In the genomic region with DNA sequence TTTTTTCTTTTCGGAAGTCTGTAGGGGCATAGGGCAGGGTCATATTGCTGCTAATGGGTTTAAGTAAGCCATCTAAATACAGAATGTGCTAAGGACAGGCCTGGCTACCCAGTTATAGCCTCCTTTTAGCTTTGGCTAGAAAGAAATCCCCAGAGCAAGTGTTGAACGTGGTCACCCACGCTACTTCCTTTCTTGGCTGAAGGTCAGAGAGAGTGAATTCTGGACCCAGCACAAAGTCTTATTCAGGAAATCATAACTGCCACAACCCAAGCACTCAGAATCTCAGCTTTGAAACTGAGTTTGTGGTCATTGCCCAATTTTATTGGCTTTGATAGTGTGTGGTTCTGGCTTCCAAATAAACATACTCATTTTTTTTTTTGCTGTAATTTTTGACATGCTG, we compare ENCODE assay signal across 13 cellular contexts.
A peak's percentile ranks its signal among the peaks of the same experiment; 100 is the strongest.
DNase-seq lines count a peak whose midpoint lies in the region; ATAC-seq, FAIRE-seq and TF ChIP-seq lines count a peak whose summit lies in the region.
"Had no signal": no experiment of that assay in that cellular context is flagged by ENCODE, and none has a peak within 500 bp of the region (broad histone marks: within the 10 kb centered on the region; RNA-seq: fewer than 3 reads in every experiment).

No MANE protein-coding gene starts in this region.

- ATAC-seq in GM12878 (peak; percentile 38; the same call in 2 of the 3 replicates), GM18870 (IDR thresholded peaks at IDR 0.05; ENCODE audit: unreplicated experiment) (no peak)
- ATAC-seq: stimulated activated memory B cell treated with anti-CD40 and anti-IgM and Interleukin-4, amounts not matched to agents 10 μg/mL and 1 μg/mL and 100 μg/mL, for 72 hours had no signal

- H3K4me1 ChIP-seq in GM12878 (ENCODE audit: control insufficient read depth, insufficient read depth, low read length) (peaks cover 5% of the 10 kb centered on the region; the same call in 1 of the 2 replicates), thyroid gland (peaks cover 12 to 21% of the 10 kb centered on the region in 2 donors)

- no peak overlapping the region for H2AFZ ChIP-seq in GM12878 (ENCODE audit: control insufficient read depth, low read depth, low read length)

- SMC1A ChIA-PET in GM12878 (lab: Charles Lee; ENCODE audit: uncharacterized antibody, unreplicated experiment): interaction anchor here (0.7 to 1.7 kb wide), 4 partner anchors 13 to 132 kb away, joined by 3 to 4 read pairs (median 4); no protein-coding TSS in a partner anchor

- H3K9me3 ChIP-seq in GM12878 (replicated peaks; ENCODE audit: control insufficient read depth, insufficient read depth, low read length) (no peaks in the 10 kb centered on the region; the same call in 2 of the 3 replicates), thyroid gland (no peaks in the 10 kb centered on the region)
- H3K9me3 ChIP-seq: neutrophil had no signal

- no peak overlapping the region for H3K9ac ChIP-seq in GM12878 (ENCODE audit: control insufficient read depth, insufficient read depth, low read length)

- H3K36me3 Mint-ChIP-seq in immature natural killer cell: no peaks in the 10 kb centered on the region
- H3K36me3 Mint-ChIP-seq: stimulated activated memory B cell treated with anti-CD40 and anti-IgM and Interleukin-4, amounts not matched to agents 10 μg/mL and 1 μg/mL and 100 μg/mL, for 72 hours had no signal

- RAD21 ChIA-PET in GM12878 (lab: Charles Lee; ENCODE audit: unreplicated experiment): no interaction called here

- TF ChIP-seq POLR2A in GM12878 (IDR thresholded peaks at IDR 0.05; ENCODE audit: low read depth, low read length) (no peak), thyroid gland (IDR thresholded peaks at IDR 0.05) (no peak)

- no peaks in the 10 kb centered on the region for H3K9me3 Mint-ChIP-seq in immature natural killer cell

- H3K4me2 ChIP-seq in GM12878 (ENCODE audit: control insufficient read depth, insufficient read depth): no peak overlapping the region

- CTCF ChIA-PET in GM12878 (lab: Yijun Ruan, JAX): interaction anchor here (1.6 kb wide), 1 partner anchor 707 kb away, joined by 6 read pairs; no protein-coding TSS in a partner anchor

- H3K27me3 ChIP-seq in HL-60 (ENCODE audit: insufficient read depth, poor library complexity, severe bottlenecking) (no peaks in the 10 kb centered on the region), GM12878 (replicated peaks in 1 of 2; ENCODE audit: control insufficient read depth in 2 of 2, insufficient read depth in 2 of 2, low read length in 1 of 2) (no peaks in the 10 kb centered on the region), thyroid gland (no peaks in the 10 kb centered on the region)
- H3K27me3 ChIP-seq: neutrophil had no signal

- 30% methylated on average over 3 of the region's 3 CpGs for WGBS in GM12878 (ENCODE audit: insufficient coverage, insufficient replicate concordance, low lambda C conversion rate, missing lambda C conversion rate)
- WGBS in thyroid gland, 2 donors: 23 to 25% methylated on average over 3 of the region's 3 CpGs

- H3K4me1 Mint-ChIP-seq in immature natural killer cell: peaks cover 13 to 40% of the 10 kb centered on the region in 2 donors

- H3K27ac ChIP-seq in HL-60 (replicated peaks): no peak overlapping the region
- H3K27ac ChIP-seq in GM12878 (ENCODE audit: control insufficient read depth, insufficient read depth): no peak overlapping the region
- peak overlapping the region in 1 of 3 donors; percentile 25 for H3K27ac ChIP-seq in thyroid gland
- H3K27ac ChIP-seq: neutrophil had no signal

- TF ChIP-seq CTCF in HL-60 (IDR thresholded peaks at IDR 0.05; ENCODE audit: insufficient read depth, low read length) (no peak), GM12878 (IDR thresholded peaks at IDR 0.05 in 2 of 3, conservative IDR thresholded peaks at IDR 0.05 in 1 of 3; ENCODE audit: control insufficient read depth in 2 of 3, extremely low read depth in 1 of 3, insufficient read depth in 1 of 3, low read depth in 3 of 3, low read length in 3 of 3) (no peak), thyroid gland (IDR thresholded peaks at IDR 0.05) (no peak)

- in situ Hi-C loops in GM12878 (cut with MboI): loop anchor here (10.0 kb wide), 1 partner anchor 706 kb away; no protein-coding TSS in a partner anchor

- no peak for TF ChIP-seq RAD21 in GM12878 (IDR thresholded peaks at IDR 0.05; ENCODE audit: insufficient read depth, low read depth, low read length)

- no peaks in the 10 kb centered on the region for H3K27me3 Mint-ChIP-seq in immature natural killer cell (ENCODE audit: low read depth in 3 of 3)
- H3K27me3 Mint-ChIP-seq: stimulated activated memory B cell treated with anti-CD40 and anti-IgM and Interleukin-4, amounts not matched to agents 10 μg/mL and 1 μg/mL and 100 μg/mL, for 72 hours had no signal

- H3K4me3 ChIP-seq in HL-60 (replicated peaks; ENCODE audit: insufficient read depth, low read length) (no peak overlapping the region), GM12878 (no peak overlapping the region), thyroid gland (replicated peaks in 1 of 3) (no peak overlapping the region)

- intact Hi-C loops in GM12878 (cut with micrococcal nuclease; ENCODE audit: unreplicated experiment): loop anchor here (5.0 kb wide), 2 partner anchors 148 to 543 kb away; partner anchors contain the start of gene ATP2B1
- intact Hi-C loops in thyroid gland (cut with DNase I): no loop called here

- H3K36me3 ChIP-seq in GM12878 (ENCODE audit: control insufficient read depth in 2 of 2, insufficient read depth in 2 of 2, low read length in 1 of 2) (no peaks in the 10 kb centered on the region), thyroid gland (no peaks in the 10 kb centered on the region)
- H3K36me3 ChIP-seq: neutrophil had no signal

- no peaks in the 10 kb centered on the region for H3K79me2 ChIP-seq in GM12878 (ENCODE audit: control insufficient read depth, insufficient read depth, low read length)

- DNase-seq in HL-60 (ENCODE audit: low read depth in 1 of 2, low spot score in 1 of 2) (peak; percentile 6 to 8), GM12878 (ENCODE audit: low read depth, low spot score) (no peak), immature natural killer cell (peak; percentile 26 to 32 (median 28)), thyroid gland (peak; percentile 7 to 12), iPS-NIHi11 (ENCODE audit: low spot score) (no peak), T-helper 9 cell (no peak)
- DNase-seq: activated gamma-delta T cell, cerebellar nuclear complex, NCI-H1436 treated with DMSO at 0.1 percent for 48 hours, T-helper 1 cell had no signal

- no peak for TF ChIP-seq EP300 in GM12878 (IDR thresholded peaks at IDR 0.05; ENCODE audit: borderline replicate concordance in 1 of 2, control insufficient read depth in 1 of 2, low read depth in 2 of 2, low read length in 2 of 2)

- POLR2A ChIA-PET in GM12878 (lab: Charles Lee): no interaction called here

- no TSS peak for BruUV-seq in GM12878 (replicated peaks; lab: Mats Ljungman, UMichigan)

- H3K27ac Mint-ChIP-seq in immature natural killer cell: no peak overlapping the region
- H3K27ac Mint-ChIP-seq: stimulated activated memory B cell treated with anti-CD40 and anti-IgM and Interleukin-4, amounts not matched to agents 10 μg/mL and 1 μg/mL and 100 μg/mL, for 72 hours had no signal

- no peak overlapping the region for H3K4me3 Mint-ChIP-seq in immature natural killer cell
- H3K4me3 Mint-ChIP-seq: stimulated activated memory B cell treated with anti-CD40 and anti-IgM and Interleukin-4, amounts not matched to agents 10 μg/mL and 1 μg/mL and 100 μg/mL, for 72 hours had no signal

- no peak for FAIRE-seq in GM12878 (lab: Jason Lieb, UNC)

- no peaks in the 10 kb centered on the region for H4K20me1 ChIP-seq in GM12878 (ENCODE audit: control insufficient read depth, insufficient read depth)

TF ChIP-seq in GM12878, 131 proteins besides CTCF, POLR2A, EP300 and RAD21:
- no peak for TF ChIP-seq DPF2 (IDR thresholded peaks at IDR 0.05)
- TF ChIP-seq RUNX3 (IDR thresholded peaks at IDR 0.05; ENCODE audit: low read length): peak; percentile 27; the same call in 1 of the 2 replicates
- TF ChIP-seq NFYA (IDR thresholded peaks at IDR 0.05; ENCODE audit: borderline replicate concordance, low read depth, low read length): no peak
- no peak for TF ChIP-seq IRF4 (IDR thresholded peaks at IDR 0.05; ENCODE audit: low read depth, low read length)
- no peak for TF ChIP-seq SKIL (IDR thresholded peaks at IDR 0.05; ENCODE audit: low read depth, poor library complexity, severe bottlenecking)
- no peak for TF ChIP-seq ZNF622 (IDR thresholded peaks at IDR 0.05)

Comparison
In these comparisons a context has a peak if more than half of its experiments do, and no peak if none do; other contexts are left out.
1. DNase-seq: peak in HL-60 (2 of 2), immature natural killer cell (3 of 3) and thyroid gland (2 of 2); none in GM12878 (single experiment), iPS-NIHi11 (single experiment) and T-helper 9 cell (single experiment).